25 cellular contexts compared by ENCODE assay signal in genomic region chr10:99654390-99654789, GRCh38.
"Had no signal": no experiment of that assay in that cellular context is flagged by ENCODE, and none has a peak within 500 bp of the region (broad histone marks: within the 10 kb centered on the region; RNA-seq: fewer than 3 reads in every experiment).

No MANE protein-coding gene starts in this region.

- H3K27ac ChIP-seq: adrenal gland, SK-N-MC had no signal

- H3K4me3 ChIP-seq: adrenal gland, breast epithelium, K562, SK-N-MC had no signal

- H3K36me3 ChIP-seq: adrenal gland, breast epithelium had no signal

- H3K9me3 ChIP-seq: adrenal gland, breast epithelium had no signal

- DNase-seq: activated CD4-positive, alpha-beta T cell treated with anti-CD3 and anti-CD28 coated beads for 4 hours; activated CD4-positive, CD25-positive, alpha-beta regulatory T cell; activated CD8-positive, alpha-beta memory T cell treated with anti-CD3 and anti-CD28 coated beads, Interleukin-2, amount 50 U/mL, for 48 hours; activated CD8-positive, alpha-beta T cell treated with anti-CD3 and anti-CD28 coated beads for 36 hours; activated naive CD4-positive, alpha-beta T cell treated with anti-CD3 and anti-CD28 coated beads, Interleukin-2, amount 50 U/mL, for 16 hours; activated naive CD8-positive, alpha-beta T cell treated with anti-CD3 and anti-CD28 coated beads, Interleukin-2, amount 10 ng/mL, durations not matched to agents 7 days and 5 days; activated T-cell treated with anti-CD3 and anti-CD28 coated beads, Interleukin-2, amount 50 U/mL, for 1 hour; adrenal gland; anterior cingulate cortex; Karpas-422; NCI-H1048; NCI-H146; NCI-H187 treated with DMSO at 0.1 percent for 48 hours; NCI-H2081 treated with DMSO at 0.1 percent for 48 hours; NCI-H446; NCI-H524; SIG-M5; T-cell; T-helper 2 cell; T1000 had no signal

- FAIRE-seq: K562, RCC 7860, TTC549 had no signal

- H3K27me3 ChIP-seq: adrenal gland, breast epithelium had no signal
